1 cellular context compared by ENCODE assay signal in genomic region chr7:13016036-13016581, GRCh38.
TF ChIP-seq lines count a peak whose summit lies in the region.

No MANE protein-coding gene starts in this region.

TF ChIP-seq in IMR-90, 13 proteins besides CTCF, POLR2A, EP300 and RAD21:
- TF ChIP-seq MAFK (IDR thresholded peaks at IDR 0.05; ENCODE audit: low read depth, low read length) (peak; percentile 96), FOS (IDR thresholded peaks at IDR 0.05; ENCODE audit: low read depth, low read length) (no peak), SMC3 (IDR thresholded peaks at IDR 0.05; ENCODE audit: low read depth, low read length) (no peak), RFX5 (IDR thresholded peaks at IDR 0.05; ENCODE audit: low read depth, low read length) (no peak)
